Comparison of ENCODE assay signal across 16 cellular contexts in genomic region chr2:11930211-11930761, GRCh38.
DNase-seq lines count a peak whose midpoint lies in the region; ATAC-seq and TF ChIP-seq lines count a peak whose summit lies in the region.
"Had no signal": no experiment of that assay in that cellular context is flagged by ENCODE, and none has a peak within 500 bp of the region (broad histone marks: within the 10 kb centered on the region; RNA-seq: fewer than 3 reads in every experiment).

No MANE protein-coding gene starts in this region.

- H3K9me3 Mint-ChIP-seq in activated CD4-positive, alpha-beta T cell treated with anti-CD3 and anti-CD28 coated beads for 36 hours (ENCODE audit: low read depth): no peaks in the 10 kb centered on the region
- H3K9me3 Mint-ChIP-seq in activated CD4-positive, alpha-beta T cell treated with anti-CD3 and anti-CD28 coated beads, Interleukin-2, amount 10 ng/mL, durations not matched to agents 24 days and 14 days: peaks cover 4% of the 10 kb centered on the region

- no peaks in the 10 kb centered on the region for H3K9me3 ChIP-seq in hepatocyte (ENCODE audit: low read depth)

- no peaks in the 10 kb centered on the region for H3K27me3 Mint-ChIP-seq in activated CD4-positive, alpha-beta T cell treated with anti-CD3 and anti-CD28 coated beads for 36 hours
- H3K27me3 Mint-ChIP-seq in activated CD4-positive, alpha-beta T cell treated with anti-CD3 and anti-CD28 coated beads, Interleukin-2, amount 10 ng/mL, durations not matched to agents 24 days and 14 days: peaks cover 2% of the 10 kb centered on the region

- POLR2A ChIA-PET in activated CD4-positive, alpha-beta T cell treated with anti-CD3 and anti-CD28 coated beads for 36 hours (lab: Charles Lee): no interaction called here

- no peak for TF ChIP-seq CTCF in hepatocyte (IDR thresholded peaks at IDR 0.05; ENCODE audit: poor library complexity)

- no peaks in the 10 kb centered on the region for H4K20me1 ChIP-seq in hepatocyte (ENCODE audit: insufficient read depth, poor library complexity, severe bottlenecking)

- intact Hi-C loops in activated CD4-positive, alpha-beta T cell treated with anti-CD3 and anti-CD28 coated beads for 36 hours (cut with DNase I, micrococcal nuclease): no loop called here
- intact Hi-C loops in activated CD4-positive, alpha-beta T cell treated with anti-CD3 and anti-CD28 coated beads, Interleukin-2, amount 10 ng/mL, durations not matched to agents 24 days and 14 days (cut with micrococcal nuclease): no loop called here
- intact Hi-C loops in sciatic nerve (cut with DNase I): no loop called here

- H3K4me3 Mint-ChIP-seq in activated CD4-positive, alpha-beta T cell treated with anti-CD3 and anti-CD28 coated beads for 36 hours: no peak overlapping the region
- no peak overlapping the region for H3K4me3 Mint-ChIP-seq in activated CD4-positive, alpha-beta T cell treated with anti-CD3 and anti-CD28 coated beads, Interleukin-2, amount 10 ng/mL, durations not matched to agents 24 days and 14 days
- H3K4me3 Mint-ChIP-seq: activated CD8-positive, alpha-beta memory T cell treated with anti-CD3 and anti-CD28 coated beads, Interleukin-2, amount 10 ng/mL, durations not matched to agents 7 days and 5 days; activated naive CD8-positive, alpha-beta T cell treated with anti-CD3 and anti-CD28 coated beads, Interleukin-2, amount 10 ng/mL, durations not matched to agents 7 days and 5 days had no signal

- TF ChIP-seq POLR2A in GM18505 (IDR thresholded peaks at IDR 0.05; ENCODE audit: borderline replicate concordance, extremely low read depth, insufficient read depth, insufficient read length): no peak

- H3K4me1 ChIP-seq in hepatocyte (ENCODE audit: insufficient read depth): no peaks in the 10 kb centered on the region
- H3K4me1 ChIP-seq: foreskin keratinocyte had no signal

- H3K27ac ChIP-seq in hepatocyte: no peak overlapping the region
- H3K27ac ChIP-seq: foreskin keratinocyte had no signal

- no peaks in the 10 kb centered on the region for H3K36me3 Mint-ChIP-seq in activated CD4-positive, alpha-beta T cell treated with anti-CD3 and anti-CD28 coated beads for 36 hours (ENCODE audit: low read depth)
- no peaks in the 10 kb centered on the region for H3K36me3 Mint-ChIP-seq in activated CD4-positive, alpha-beta T cell treated with anti-CD3 and anti-CD28 coated beads, Interleukin-2, amount 10 ng/mL, durations not matched to agents 24 days and 14 days (ENCODE audit: low read depth)
- H3K36me3 Mint-ChIP-seq: activated CD8-positive, alpha-beta memory T cell treated with anti-CD3 and anti-CD28 coated beads, Interleukin-2, amount 10 ng/mL, durations not matched to agents 7 days and 5 days; activated naive CD8-positive, alpha-beta T cell treated with anti-CD3 and anti-CD28 coated beads, Interleukin-2, amount 10 ng/mL, durations not matched to agents 7 days and 5 days had no signal

- no peak overlapping the region for H3K4me3 ChIP-seq in hepatocyte

- H3K27me3 ChIP-seq in hepatocyte: no peaks in the 10 kb centered on the region

- ATAC-seq in activated CD4-positive, alpha-beta T cell treated with anti-CD3 and anti-CD28 coated beads for 36 hours: no peak
- peak; percentile 51 for ATAC-seq in sciatic nerve
- no peak for ATAC-seq in GM19035 (IDR thresholded peaks at IDR 0.05; ENCODE audit: unreplicated experiment)
- ATAC-seq in GM18505 (IDR thresholded peaks at IDR 0.05; ENCODE audit: unreplicated experiment): no peak
- ATAC-seq: activated CD8-positive, alpha-beta memory T cell treated with anti-CD3 and anti-CD28 coated beads, Interleukin-2, amount 10 ng/mL, durations not matched to agents 7 days and 5 days; foreskin keratinocyte had no signal

- H3K9me2 ChIP-seq in hepatocyte (replicated peaks; ENCODE audit: insufficient read depth): no peaks in the 10 kb centered on the region

- CTCF ChIA-PET in activated CD4-positive, alpha-beta T cell treated with anti-CD3 and anti-CD28 coated beads for 36 hours (lab: Charles Lee): no interaction called here

- no peak overlapping the region for H3K27ac Mint-ChIP-seq in activated CD4-positive, alpha-beta T cell treated with anti-CD3 and anti-CD28 coated beads for 36 hours
- no peak overlapping the region for H3K27ac Mint-ChIP-seq in activated CD4-positive, alpha-beta T cell treated with anti-CD3 and anti-CD28 coated beads, Interleukin-2, amount 10 ng/mL, durations not matched to agents 24 days and 14 days
- H3K27ac Mint-ChIP-seq: activated CD8-positive, alpha-beta memory T cell treated with anti-CD3 and anti-CD28 coated beads, Interleukin-2, amount 10 ng/mL, durations not matched to agents 7 days and 5 days; activated naive CD8-positive, alpha-beta T cell treated with anti-CD3 and anti-CD28 coated beads, Interleukin-2, amount 10 ng/mL, durations not matched to agents 7 days and 5 days had no signal

- H3K4me2 ChIP-seq in hepatocyte: no peak overlapping the region

- WGBS in hepatocyte (ENCODE audit: low lambda C conversion rate, missing lambda C conversion rate): 73% methylated on average over 11 of the region's 11 CpGs

- H3K36me3 ChIP-seq in hepatocyte (replicated peaks; ENCODE audit: insufficient read depth, low read depth): no peaks in the 10 kb centered on the region

- H3K4me1 Mint-ChIP-seq in activated CD4-positive, alpha-beta T cell treated with anti-CD3 and anti-CD28 coated beads for 36 hours: peaks cover 10% of the 10 kb centered on the region
- peaks cover 4% of the 10 kb centered on the region for H3K4me1 Mint-ChIP-seq in activated CD4-positive, alpha-beta T cell treated with anti-CD3 and anti-CD28 coated beads, Interleukin-2, amount 10 ng/mL, durations not matched to agents 24 days and 14 days

- peak; percentile 15 for DNase-seq in activated CD4-positive, alpha-beta T cell treated with anti-CD3 and anti-CD28 coated beads for 36 hours
- DNase-seq in activated CD4-positive, alpha-beta T cell treated with anti-CD3 and anti-CD28 coated beads, Interleukin-2, amount 10 ng/mL, durations not matched to agents 24 days and 14 days: no peak
- DNase-seq in RPMI7951 (ENCODE audit: low read depth) (peak; percentile 25), globus pallidus (ENCODE audit: low spot score) (peak; percentile 4), sciatic nerve (ENCODE audit: low spot score) (no peak), hepatocyte (ENCODE audit: low spot score) (no peak)
- DNase-seq: ACHN; activated CD8-positive, alpha-beta memory T cell treated with anti-CD3 and anti-CD28 coated beads, Interleukin-2, amount 10 ng/mL, durations not matched to agents 7 days and 5 days; activated naive CD8-positive, alpha-beta T cell treated with anti-CD3 and anti-CD28 coated beads, Interleukin-2, amount 10 ng/mL, durations not matched to agents 7 days and 5 days; foreskin keratinocyte; Karpas-422; kidney; NCI-H2171; stimulated activated CD4-positive, alpha-beta T cell treated with anti-CD3 and anti-CD28 coated beads, Interleukin-12 subunit alpha, Interleukin-12 subunit beta, amount 100 ng/mL, for 4 hours had no signal

- H2AFZ ChIP-seq in hepatocyte: no peak overlapping the region

- no peaks in the 10 kb centered on the region for H3K79me2 ChIP-seq in hepatocyte

Comparison
In these comparisons a context has a peak if more than half of its experiments do, and no peak if none do; other contexts are left out.
1. DNase-seq: peak in activated CD4-positive, alpha-beta T cell treated with anti-CD3 and anti-CD28 coated beads for 36 hours (single experiment), RPMI7951 (single experiment) and globus pallidus (single experiment); none in activated CD4-positive, alpha-beta T cell treated with anti-CD3 and anti-CD28 coated beads, Interleukin-2, amount 10 ng/mL, durations not matched to agents 24 days and 14 days (single experiment), sciatic nerve (single experiment) and hepatocyte (single experiment).